ENCODE assay signal across 12 cellular contexts in the genomic region with DNA sequence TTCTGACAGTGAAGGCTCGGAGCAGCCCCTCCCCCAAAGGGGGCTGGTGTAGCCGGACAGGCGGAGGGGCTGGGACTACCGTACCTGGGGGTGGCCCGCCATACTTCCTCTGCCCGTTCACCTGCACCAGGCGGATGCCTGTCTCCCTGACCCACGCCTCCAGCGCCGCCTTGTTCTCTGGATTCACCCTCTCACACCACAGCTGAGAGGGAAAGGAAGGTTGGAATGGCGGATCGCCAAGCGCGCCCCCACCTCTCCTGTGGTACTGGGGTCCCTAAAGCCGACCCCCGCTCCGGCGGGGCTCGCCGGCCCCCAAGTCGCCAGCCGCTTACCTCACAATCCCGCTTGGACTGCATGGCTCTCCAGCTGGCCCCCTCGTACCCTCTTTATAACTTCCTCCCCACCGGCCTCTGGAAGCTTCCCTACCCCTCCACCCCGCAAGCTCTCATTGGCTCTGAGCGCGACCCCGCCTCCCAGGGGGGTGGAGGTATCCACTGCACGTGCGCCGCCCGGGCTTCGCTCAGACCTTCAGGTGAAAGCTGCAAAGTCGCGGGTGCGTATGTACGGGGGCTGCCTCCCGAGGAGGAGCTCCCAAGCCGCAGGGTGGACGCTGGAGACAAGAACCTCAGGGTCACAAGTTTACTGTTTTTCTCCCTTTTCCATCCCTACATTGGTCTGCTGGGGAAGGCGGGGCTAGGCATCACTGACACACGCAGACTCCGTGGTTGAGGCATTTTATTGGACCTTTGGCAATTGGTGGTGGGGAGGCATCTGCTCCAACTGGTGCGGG. TPM values are rescaled to one million over a fixed set of nuclear protein-coding genes. Genes with fewer than 3 reads are reported as not detected.
A peak's percentile ranks its signal among the peaks of the same experiment; 100 is the strongest.
DNase-seq lines count a peak whose midpoint lies in the region; ATAC-seq and TF ChIP-seq lines count a peak whose summit lies in the region.
"Had no signal": no experiment of that assay in that cellular context is flagged by ENCODE, and none has a peak within 500 bp of the region (broad histone marks: within the 10 kb centered on the region; RNA-seq: fewer than 3 reads in every experiment).

Gene DND1, minus strand, starts transcription at position 390 of the 790 bp plus-strand sequence. Its CDS starts 34 bp downstream, at position 356.

- H3K4me1 ChIP-seq in breast epithelium (no peaks in the 10 kb centered on the region), mammary epithelial cell (ENCODE audit: insufficient read depth, low read length) (no peaks in the 10 kb centered on the region), testis (no peaks in the 10 kb centered on the region), BE2C (no peaks in the 10 kb centered on the region)

- no peak within 1 kb of the TSS for H3K4me2 ChIP-seq in mammary epithelial cell (ENCODE audit: insufficient read depth, low read depth, low read length)

- TF ChIP-seq CTCF in breast epithelium (IDR thresholded peaks at IDR 0.05) (no peak), mammary epithelial cell (conservative IDR thresholded peaks at IDR 0.05 in 1 of 2, IDR thresholded peaks at IDR 0.05 in 1 of 2; ENCODE audit: extremely low read depth in 1 of 2, insufficient read depth in 1 of 2, low read depth in 1 of 2, low read length in 2 of 2) (no peak), testis (IDR thresholded peaks at IDR 0.05) (no peak), BE2C (IDR thresholded peaks at IDR 0.05; ENCODE audit: low read depth, low read length) (no peak)
- TF ChIP-seq CTCF in activated CD8-positive, alpha-beta T cell treated with anti-CD3 and anti-CD28 coated beads for 36 hours (IDR thresholded peaks at IDR 0.05) = no peak

- DNase-seq in breast epithelium (ENCODE audit: low spot score in 2 of 2) (no peak), mammary epithelial cell (no peak), iPS-NIHi7 (ENCODE audit: extremely low spot score) (peak; percentile 54), testis (peak; percentile 64), BE2C (no peak), DMS53 (lab: John Stamatoyannopoulos, UW) (no peak)
- no peak for DNase-seq in activated CD8-positive, alpha-beta T cell treated with anti-CD3 and anti-CD28 coated beads for 36 hours
- DNase-seq: activated T-cell treated with anti-CD3 and anti-CD28 coated beads for 4 hours, MV-4-11 had no signal

- 93% methylated on average over 34 of the region's 45 CpGs for WGBS in mammary epithelial cell (ENCODE audit: low coverage, missing lambda C conversion rate)
- 68 to 72% methylated on average over 41 to 45 of the region's 45 CpGs for WGBS in testis, 2 donors

- no peaks in the 10 kb centered on the region for H3K9me3 ChIP-seq in breast epithelium
- H3K9me3 ChIP-seq in mammary epithelial cell (replicated peaks; ENCODE audit: insufficient read depth, low read length) = no peaks in the 10 kb centered on the region
- no peaks in the 10 kb centered on the region for H3K9me3 ChIP-seq in testis
- no peaks in the 10 kb centered on the region for H3K9me3 ChIP-seq in BE2C

- H3K27me3 Mint-ChIP-seq in activated CD8-positive, alpha-beta T cell treated with anti-CD3 and anti-CD28 coated beads for 36 hours = no peaks in the 10 kb centered on the region
- H3K27me3 Mint-ChIP-seq: memory B cell had no signal

- no peak within 1 kb of the TSS for H3K4me3 Mint-ChIP-seq in activated CD8-positive, alpha-beta T cell treated with anti-CD3 and anti-CD28 coated beads for 36 hours
- H3K4me3 Mint-ChIP-seq: memory B cell had no signal

- CTCF ChIA-PET in mammary epithelial cell (lab: Charles Lee; ENCODE audit: low non-redundant PET) = no interaction called here
- CTCF ChIA-PET in activated CD8-positive, alpha-beta T cell treated with anti-CD3 and anti-CD28 coated beads for 36 hours (lab: Charles Lee) = no interaction called here

- peak within 1 kb of the TSS in 2 of 3 donors; percentile 28 to 44 for H3K4me3 ChIP-seq in breast epithelium
- H3K4me3 ChIP-seq in mammary epithelial cell (replicated peaks in 1 of 3; ENCODE audit: insufficient read depth in 1 of 3, low read depth in 2 of 3, low read length in 3 of 3) = no peak within 1 kb of the TSS
- peak within 1 kb of the TSS; percentile 38 to 39 for H3K4me3 ChIP-seq in testis
- no peak within 1 kb of the TSS for H3K4me3 ChIP-seq in BE2C (ENCODE audit: low read depth, low read length)

- in situ Hi-C loops in mammary epithelial cell (cut with MboI; ENCODE audit: low sequenced_read_pairs in 2 of 2) = no loop called here

- H3K36me3 ChIP-seq in breast epithelium = peaks cover 6% of the 10 kb centered on the region
- H3K36me3 ChIP-seq in mammary epithelial cell (ENCODE audit: insufficient read depth, low read length) = peaks cover 35% of the 10 kb centered on the region
- H3K36me3 ChIP-seq in testis (ENCODE audit: low read depth, missing control alignments) = no peaks in the 10 kb centered on the region
- H3K36me3 ChIP-seq in BE2C = peaks cover 77% of the 10 kb centered on the region

- H3K36me3 Mint-ChIP-seq in activated CD8-positive, alpha-beta T cell treated with anti-CD3 and anti-CD28 coated beads for 36 hours (ENCODE audit: low read depth) = peaks cover 59% of the 10 kb centered on the region

- TF ChIP-seq POLR2A in breast epithelium (IDR thresholded peaks at IDR 0.05) (no peak), testis (IDR thresholded peaks at IDR 0.05) (no peak)

- H2AFZ ChIP-seq in mammary epithelial cell (ENCODE audit: low read depth, low read length) = no peak within 1 kb of the TSS

- intact Hi-C loops in breast epithelium (cut with DNase I; ENCODE audit: low total_unique reads) (no loop called here), mammary epithelial cell (cut with micrococcal nuclease) (no loop called here), testis (cut with DNase I; ENCODE audit: low total_unique reads) (no loop called here)
- intact Hi-C loops in activated CD8-positive, alpha-beta T cell treated with anti-CD3 and anti-CD28 coated beads for 36 hours (cut with micrococcal nuclease) = no loop called here

- H3K27ac ChIP-seq in breast epithelium (no peak within 1 kb of the TSS), mammary epithelial cell (ENCODE audit: insufficient read depth, low read depth, low read length) (no peak within 1 kb of the TSS), testis (peak within 1 kb of the TSS in 1 of 2 donors; percentile 24)
- H3K27ac ChIP-seq: skin epidermis had no signal

- H3K27me3 ChIP-seq in breast epithelium (no peaks in the 10 kb centered on the region), mammary epithelial cell (ENCODE audit: insufficient read depth, low read length) (no peaks in the 10 kb centered on the region), testis (no peaks in the 10 kb centered on the region), BE2C (no peaks in the 10 kb centered on the region)

- peaks cover 7% of the 10 kb centered on the region for H3K79me2 ChIP-seq in mammary epithelial cell (ENCODE audit: insufficient read depth, low read length)

- dilution Hi-C loops in mammary epithelial cell (cut with HindIII; ENCODE audit: low sequenced_read_pairs) = no loop called here

- no peak within 1 kb of the TSS for H3K9ac ChIP-seq in mammary epithelial cell (ENCODE audit: insufficient read depth, low read length)

- no peaks in the 10 kb centered on the region for H3K9me3 Mint-ChIP-seq in activated CD8-positive, alpha-beta T cell treated with anti-CD3 and anti-CD28 coated beads for 36 hours
- H3K9me3 Mint-ChIP-seq: memory B cell had no signal

- no peaks in the 10 kb centered on the region for H3K4me1 Mint-ChIP-seq in activated CD8-positive, alpha-beta T cell treated with anti-CD3 and anti-CD28 coated beads for 36 hours (ENCODE audit: low read depth)
- H3K4me1 Mint-ChIP-seq: memory B cell had no signal

- peak within 1 kb of the TSS; percentile 37 for H3K27ac Mint-ChIP-seq in activated CD8-positive, alpha-beta T cell treated with anti-CD3 and anti-CD28 coated beads for 36 hours
- H3K27ac Mint-ChIP-seq: memory B cell had no signal

- H4K20me1 ChIP-seq in mammary epithelial cell (ENCODE audit: insufficient read depth, low read length) = no peaks in the 10 kb centered on the region

- POLR2A ChIA-PET in activated CD8-positive, alpha-beta T cell treated with anti-CD3 and anti-CD28 coated beads for 36 hours (lab: Charles Lee) = interaction anchor here (0.9 to 3.2 kb wide), 4 partner anchors 11 to 26 kb away, joined by 3 to 11 read pairs (median 6); partner anchors contain the start of genes HARS1, HARS2, IK and NDUFA2

- no TSS peak for BruUV-seq in mammary epithelial cell (replicated peaks; lab: Mats Ljungman, UMichigan)

- no peak for ATAC-seq in activated CD8-positive, alpha-beta T cell treated with anti-CD3 and anti-CD28 coated beads for 36 hours
- ATAC-seq in HG03196 (IDR thresholded peaks at IDR 0.05; ENCODE audit: unreplicated experiment) = no peak

RNA-seq across cellular contexts. Expression of gene DND1, which starts in this region (rescaled TPM):
- total RNA-seq in breast epithelium (1 to 10 TPM in 2 of 3 donors, under 1 TPM in 1; 0.88 to 2.6 (median 1.4) TPM), mammary epithelial cell (1 to 10 TPM in 1 of 2 donors, under 1 TPM in 1; 0.67 to 1.1 TPM), testis (10 to 100 TPM; 31.8 to 47.2 TPM)
- polyA plus RNA-seq in mammary epithelial cell (0.44 TPM), testis (ENCODE audit: insufficient read depth, low read depth, low replicate concordance) (21.8 TPM)
- not detected for polyA minus RNA-seq in mammary epithelial cell
- 1 to 10 TPM; 2.9 to 3.2 TPM for total RNA-seq in activated CD8-positive, alpha-beta T cell treated with anti-CD3 and anti-CD28 coated beads for 36 hours
- polyA plus RNA-seq in BE2C (2012; ENCODE audit: insufficient read depth, insufficient read length, low read depth) = 7.3 TPM

Comparison
In these comparisons a context has a peak if more than half of its experiments do, and no peak if none do; other contexts are left out.
1. RNA of gene DND1 (total RNA-seq): 31.8 to 47.2 TPM in testis; 2.9 to 3.2 TPM in activated CD8-positive, alpha-beta T cell treated with anti-CD3 and anti-CD28 coated beads for 36 hours, 0.88 to 2.6 TPM in breast epithelium and 0.67 to 1.1 TPM in mammary epithelial cell; every median in the first group is over 4 times any median in the second.
2. RNA of gene DND1 (polyA plus RNA-seq): 21.8 TPM in testis (single experiment); 0.44 TPM in mammary epithelial cell (single experiment); every median in the first group is over 10 times any median in the second.
3. H3K4me3 ChIP-seq: peak in breast epithelium (2 of 3) and testis (2 of 2); none in mammary epithelial cell (0 of 3) and BE2C (single experiment).
4. DNase-seq: peak in iPS-NIHi7 (single experiment) and testis (single experiment); none in breast epithelium (0 of 2), mammary epithelial cell (single experiment), activated CD8-positive, alpha-beta T cell treated with anti-CD3 and anti-CD28 coated beads for 36 hours (single experiment), BE2C (single experiment) and DMS53 (single experiment).